Comparison of ENCODE assay signal across 10 cellular contexts in the genomic region with DNA sequence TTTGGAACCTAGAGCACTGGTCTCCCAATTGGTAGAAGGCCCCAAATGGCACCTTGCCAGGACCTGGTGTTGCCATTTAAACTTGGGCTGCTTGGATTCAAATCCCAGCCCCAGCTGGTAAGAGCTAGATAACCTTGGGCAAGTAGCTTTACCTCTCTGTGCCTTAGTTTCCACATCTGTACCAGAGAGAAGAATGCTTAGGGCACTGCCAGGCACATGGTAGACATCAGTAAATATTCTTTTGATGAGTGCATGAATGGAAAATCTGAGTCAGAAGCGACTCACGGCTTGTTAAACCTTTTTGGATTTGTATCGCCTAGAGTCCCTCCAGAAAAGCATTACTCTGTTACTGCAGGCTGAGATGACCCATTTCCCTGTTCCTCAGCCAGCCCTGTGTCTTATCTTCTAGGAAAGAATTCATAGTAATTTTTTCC.
DNase-seq lines count a peak whose midpoint lies in the region; ATAC-seq and FAIRE-seq lines count a peak whose summit lies in the region.
"Had no signal": no experiment of that assay in that cellular context is flagged by ENCODE, and none has a peak within 500 bp of the region (broad histone marks: within the 10 kb centered on the region; RNA-seq: fewer than 3 reads in every experiment).

No MANE protein-coding gene starts in this region.

- intact Hi-C loops in activated T-helper 2 cell treated with anti-CD3 and anti-CD28 coated beads, Interferon-gamma antibody, Interleukin-2, Interleukin-4, amounts not matched to agents 10 μg/mL and 5 μg/mL and 100 μg/mL, durations not matched to agents 14 hours and 24 hours and 36 hours (cut with micrococcal nuclease): no loop called here

- WGBS in small intestine, 3 donors: 78 to 95% (median 90%) methylated on average over 3 of the region's 3 CpGs

- no peak overlapping the region for H3K4me3 Mint-ChIP-seq in activated T-helper 2 cell treated with anti-CD3 and anti-CD28 coated beads, Interferon-gamma antibody, Interleukin-2, Interleukin-4, amounts not matched to agents 10 μg/mL and 5 μg/mL and 100 μg/mL, durations not matched to agents 14 hours and 24 hours and 36 hours (ENCODE audit: low read depth)

- H3K27ac Mint-ChIP-seq in activated T-helper 2 cell treated with anti-CD3 and anti-CD28 coated beads, Interferon-gamma antibody, Interleukin-2, Interleukin-4, amounts not matched to agents 10 μg/mL and 5 μg/mL and 100 μg/mL, durations not matched to agents 14 hours and 24 hours and 36 hours: no peak overlapping the region

- ATAC-seq in GM18502 (IDR thresholded peaks at IDR 0.05; ENCODE audit: poor library complexity, unreplicated experiment): no peak

- no peaks in the 10 kb centered on the region for H3K9me3 ChIP-seq in small intestine (ENCODE audit: control insufficient read depth, low read depth)

- no peak overlapping the region for H3K27ac ChIP-seq in small intestine (ENCODE audit: low read depth in 1 of 2, low read length in 1 of 2)

- no peaks in the 10 kb centered on the region for H3K27me3 ChIP-seq in small intestine (ENCODE audit: control insufficient read depth in 2 of 2, insufficient read depth in 2 of 2, low read length in 2 of 2)

- no peak for FAIRE-seq in small intestine (lab: Jason Lieb, UNC)

- H3K4me3 ChIP-seq in small intestine (ENCODE audit: low read depth in 1 of 2, low read length in 2 of 2): no peak overlapping the region

- H3K36me3 Mint-ChIP-seq in activated T-helper 2 cell treated with anti-CD3 and anti-CD28 coated beads, Interferon-gamma antibody, Interleukin-2, Interleukin-4, amounts not matched to agents 10 μg/mL and 5 μg/mL and 100 μg/mL, durations not matched to agents 14 hours and 24 hours and 36 hours (ENCODE audit: low read depth): no peaks in the 10 kb centered on the region

- no peaks in the 10 kb centered on the region for H3K4me1 ChIP-seq in small intestine (ENCODE audit: control insufficient read depth in 2 of 2, insufficient read depth in 1 of 2, low read depth in 1 of 2, low read length in 1 of 2)

- H3K4me1 Mint-ChIP-seq in activated T-helper 2 cell treated with anti-CD3 and anti-CD28 coated beads, Interferon-gamma antibody, Interleukin-2, Interleukin-4, amounts not matched to agents 10 μg/mL and 5 μg/mL and 100 μg/mL, durations not matched to agents 14 hours and 24 hours and 36 hours (ENCODE audit: low read depth): no peaks in the 10 kb centered on the region

- no peaks in the 10 kb centered on the region for H3K36me3 ChIP-seq in small intestine (ENCODE audit: control insufficient read depth in 2 of 2, insufficient read depth in 2 of 2, low read length in 2 of 2)

- no peaks in the 10 kb centered on the region for H3K9me3 Mint-ChIP-seq in activated T-helper 2 cell treated with anti-CD3 and anti-CD28 coated beads, Interferon-gamma antibody, Interleukin-2, Interleukin-4, amounts not matched to agents 10 μg/mL and 5 μg/mL and 100 μg/mL, durations not matched to agents 14 hours and 24 hours and 36 hours

- no peaks in the 10 kb centered on the region for H3K27me3 Mint-ChIP-seq in activated T-helper 2 cell treated with anti-CD3 and anti-CD28 coated beads, Interferon-gamma antibody, Interleukin-2, Interleukin-4, amounts not matched to agents 10 μg/mL and 5 μg/mL and 100 μg/mL, durations not matched to agents 14 hours and 24 hours and 36 hours (ENCODE audit: low read depth)

- DNase-seq in AG20443 (ENCODE audit: low spot score) (peak; percentile 79), HK-2 (ENCODE audit: unreplicated experiment) (peak; percentile 57), amniotic epithelial cell (ENCODE audit: low read depth) (peak; percentile 92), kidney tubule cell (ENCODE audit: low spot score) (peak; percentile 95), KG1 (lab: John Stamatoyannopoulos, UW) (no peak), small intestine (no peak)
- DNase-seq in activated T-helper 2 cell treated with anti-CD3 and anti-CD28 coated beads, Interferon-gamma antibody, Interleukin-2, Interleukin-4, amounts not matched to agents 10 μg/mL and 5 μg/mL and 100 μg/mL, durations not matched to agents 14 hours and 24 hours and 36 hours (ENCODE audit: low spot score): no peak
- DNase-seq: activated naive CD4-positive, alpha-beta T cell treated with anti-CD3 and anti-CD28 coated beads, Interleukin-2, amount 50 U/mL, for 16 hours; RPMI8226 had no signal

Comparison
In these comparisons a context has a peak if more than half of its experiments do, and no peak if none do; other contexts are left out.
1. DNase-seq: peak in AG20443 (single experiment), HK-2 (single experiment), amniotic epithelial cell (single experiment) and kidney tubule cell (single experiment); none in activated T-helper 2 cell treated with anti-CD3 and anti-CD28 coated beads, Interferon-gamma antibody, Interleukin-2, Interleukin-4, amounts not matched to agents 10 μg/mL and 5 μg/mL and 100 μg/mL, durations not matched to agents 14 hours and 24 hours and 36 hours (single experiment), KG1 (single experiment) and small intestine (single experiment).